9 cellular contexts compared by ENCODE assay signal in genomic region chr2:31219131-31219969, GRCh38. TPM values are rescaled to one million over a fixed set of nuclear protein-coding genes. Genes with fewer than 3 reads are reported as not detected.
DNase-seq lines count a peak whose midpoint lies in the region; ATAC-seq and TF ChIP-seq lines count a peak whose summit lies in the region.
"Had no signal": no experiment of that assay in that cellular context is flagged by ENCODE, and none has a peak within 500 bp of the region (broad histone marks: within the 10 kb centered on the region; RNA-seq: fewer than 3 reads in every experiment).

No MANE protein-coding gene starts in this region.

- DNase-seq in NCI-H460 (ENCODE audit: extremely low read depth, low read depth) (peak; percentile 5), omental fat pad (ENCODE audit: low spot score) (no peak), nucleus accumbens (lab: John Stamatoyannopoulos, UW) (no peak), DMS53 treated with DMSO at 0.1 percent for 48 hours (lab: John Stamatoyannopoulos, UW; ENCODE audit: unreplicated experiment) (no peak), NCI-H1930 (lab: John Stamatoyannopoulos, UW) (no peak)
- no peak for DNase-seq in activated CD4-positive, alpha-beta T cell treated with anti-CD3 and anti-CD28 coated beads, Interleukin-2, amount 50 U/mL, for 48 hours
- DNase-seq: naive thymus-derived CD8-positive, alpha-beta T cell had no signal

- ATAC-seq in GM18909 (IDR thresholded peaks at IDR 0.05; ENCODE audit: poor library complexity, unreplicated experiment) (peak; percentile 77), HG02678 (IDR thresholded peaks at IDR 0.05; ENCODE audit: unreplicated experiment) (peak; percentile 78), omental fat pad (ENCODE audit: low FRiP score) (peak; percentile 31)

- no peak for TF ChIP-seq CTCF in omental fat pad (IDR thresholded peaks at IDR 0.05)

RNA-seq across cellular contexts. Expression of gene CAPN14, which starts 2.0 kb away (rescaled TPM):
- not detected in 2 replicates for total RNA-seq in NCI-H460 (2014; rRNA removed; shearing (Covaris generic))
- polyA plus RNA-seq in NCI-H460 (2014; cell fraction: nucleus; rRNA removed): not detected in 2 replicates
- under 1 TPM in 1 of 4 donors, not detected in 3; 0.13 TPM for total RNA-seq in omental fat pad

RNA-seq across cellular contexts. Expression of gene EHD3, which starts 14.6 kb away (rescaled TPM):
- total RNA-seq in NCI-H460 (2014; rRNA removed; shearing (Covaris generic)): 3.3 and 3.7 TPM in 2 replicates
- 0.56 and 1.1 TPM in 2 replicates for polyA plus RNA-seq in NCI-H460 (2014; cell fraction: nucleus; rRNA removed)
- total RNA-seq in omental fat pad: 1 to 10 TPM; 3.1 to 5.2 (median 3.6) TPM
